In genomic region chr16:5607169-5607568, GRCh38 we compare ENCODE assay signal across 1 cellular context.
A peak's percentile ranks its signal among the peaks of the same experiment; 100 is the strongest.
TF ChIP-seq lines count a peak whose summit lies in the region.

No MANE protein-coding gene starts in this region.

TF ChIP-seq in SK-N-SH, 30 proteins besides CTCF, POLR2A, EP300 and RAD21 (continued from another document):
- TF ChIP-seq TEAD4 (IDR thresholded peaks at IDR 0.05; ENCODE audit: borderline replicate concordance, insufficient read depth): peak; percentile 44; the same call in 1 of the 2 replicates
- no peak for TF ChIP-seq FOSL2 (IDR thresholded peaks at IDR 0.05; ENCODE audit: borderline replicate concordance, low read depth)
- TF ChIP-seq FOXJ3 (CRISPR knock-in tag; IDR thresholded peaks at IDR 0.05): peak; percentile 97
- TF ChIP-seq MXI1 (IDR thresholded peaks at IDR 0.05; ENCODE audit: low read depth, low read length): peak; percentile 42; the same call in 1 of the 2 replicates
- peak; percentile 98 for TF ChIP-seq GATA2 (CRISPR knock-in tag; IDR thresholded peaks at IDR 0.05)
- no peak for TF ChIP-seq TAF1 (IDR thresholded peaks at IDR 0.05; ENCODE audit: borderline replicate concordance, low read depth, low read length)
- peak; percentile 65 for TF ChIP-seq TCF12 (IDR thresholded peaks at IDR 0.05)
- peak; percentile 23; the same call in 1 of the 2 replicates for TF ChIP-seq POLR2AphosphoS5 (IDR thresholded peaks at IDR 0.05; ENCODE audit: low read depth, low read length)
- TF ChIP-seq CHD2 (IDR thresholded peaks at IDR 0.05; ENCODE audit: low read length, partially characterized antibody): peak; percentile 60
- peak; percentile 89 for TF ChIP-seq RCOR1 (IDR thresholded peaks at IDR 0.05; ENCODE audit: low read length)
- no peak for TF ChIP-seq USF1 (IDR thresholded peaks at IDR 0.05; ENCODE audit: borderline replicate concordance, low read depth)
- TF ChIP-seq MEF2A (IDR thresholded peaks at IDR 0.05; ENCODE audit: borderline replicate concordance, low read depth): no peak
